In the genomic region with DNA sequence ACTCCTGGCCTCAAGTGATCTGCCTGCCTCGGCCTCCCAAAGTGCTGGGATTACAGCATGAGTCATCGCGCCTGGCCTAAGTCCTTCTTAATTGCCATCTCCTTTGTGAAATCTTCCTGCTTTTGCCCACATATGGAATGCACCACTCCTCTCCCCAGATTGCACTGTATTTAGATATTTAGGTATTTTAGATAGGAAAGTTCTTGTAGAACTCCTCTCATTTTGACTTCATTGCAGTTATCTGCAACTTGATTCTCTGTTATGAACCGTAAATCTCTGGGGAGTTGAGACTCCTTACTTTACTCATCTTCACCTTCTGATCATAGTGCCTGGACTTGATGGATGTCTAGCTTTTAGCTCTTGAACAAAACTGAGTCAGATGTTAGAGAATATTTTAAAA, we compare ENCODE assay signal across 1 cellular context.
TF ChIP-seq lines count a peak whose summit lies in the region.

No MANE protein-coding gene starts in this region.

TF ChIP-seq in WTC11, 78 proteins besides CTCF, POLR2A, EP300 and RAD21 (continued from another document):
- no peak for TF ChIP-seq FOXP4 (CRISPR knock-in tag; IDR thresholded peaks at IDR 0.05)
- TF ChIP-seq, protein P1, sequence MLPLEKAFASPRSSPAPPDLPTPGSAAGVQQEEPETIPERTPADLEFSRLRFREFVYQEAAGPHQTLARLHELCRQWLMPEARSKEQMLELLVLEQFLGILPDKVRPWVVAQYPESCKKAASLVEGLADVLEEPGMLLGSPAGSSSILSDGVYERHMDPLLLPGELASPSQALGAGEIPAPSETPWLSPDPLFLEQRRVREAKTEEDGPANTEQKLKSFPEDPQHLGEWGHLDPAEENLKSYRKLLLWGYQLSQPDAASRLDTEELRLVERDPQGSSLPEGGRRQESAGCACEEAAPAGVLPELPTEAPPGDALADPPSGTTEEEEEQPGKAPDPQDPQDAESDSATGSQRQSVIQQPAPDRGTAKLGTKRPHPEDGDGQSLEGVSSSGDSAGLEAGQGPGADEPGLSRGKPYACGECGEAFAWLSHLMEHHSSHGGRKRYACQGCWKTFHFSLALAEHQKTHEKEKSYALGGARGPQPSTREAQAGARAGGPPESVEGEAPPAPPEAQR (CRISPR knock-in tag; IDR thresholded peaks at IDR 0.05), result no peak
- TF ChIP-seq, protein P2, sequence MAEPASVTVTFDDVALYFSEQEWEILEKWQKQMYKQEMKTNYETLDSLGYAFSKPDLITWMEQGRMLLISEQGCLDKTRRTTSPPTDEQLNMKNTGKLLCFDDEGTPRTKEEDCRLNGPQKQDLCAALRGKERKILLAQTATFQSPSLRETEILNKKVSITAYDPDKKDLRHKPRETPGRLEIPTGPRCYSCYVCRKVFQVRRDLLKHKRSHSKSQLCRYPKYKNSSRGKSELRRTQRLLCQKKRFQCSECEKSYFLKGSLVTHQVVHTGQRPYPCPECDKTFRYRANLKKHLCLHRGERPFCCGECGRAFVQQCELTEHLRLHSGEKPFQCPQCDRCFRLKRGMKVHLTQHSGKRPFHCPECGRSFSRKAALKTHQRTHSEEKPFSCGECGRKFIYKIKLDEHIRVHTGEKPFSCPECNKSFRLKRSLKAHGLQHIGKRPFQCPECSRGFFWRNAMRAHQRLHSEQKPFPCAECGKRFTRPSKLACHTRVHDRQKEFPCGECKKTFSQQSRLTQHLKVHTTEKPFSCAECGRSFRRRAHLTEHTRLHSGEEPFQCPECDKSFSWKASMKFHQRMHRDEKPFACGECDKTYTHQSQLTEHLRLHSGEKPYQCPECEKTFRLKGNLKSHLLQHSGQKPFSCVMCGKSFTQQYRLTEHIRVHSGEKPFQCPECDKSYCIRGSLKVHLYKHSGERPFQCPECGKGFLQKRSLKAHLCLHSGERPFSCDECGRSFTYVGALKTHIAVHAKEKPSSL (CRISPR knock-in tag; conservative IDR thresholded peaks at IDR 0.05), result no peak
- no peak for TF ChIP-seq ATF1 (CRISPR knock-in tag; IDR thresholded peaks at IDR 0.05)
- TF ChIP-seq ATF3 (CRISPR knock-in tag; conservative IDR thresholded peaks at IDR 0.05), result no peak
